Comparison of ENCODE assay signal across 26 cellular contexts in the genomic region with DNA sequence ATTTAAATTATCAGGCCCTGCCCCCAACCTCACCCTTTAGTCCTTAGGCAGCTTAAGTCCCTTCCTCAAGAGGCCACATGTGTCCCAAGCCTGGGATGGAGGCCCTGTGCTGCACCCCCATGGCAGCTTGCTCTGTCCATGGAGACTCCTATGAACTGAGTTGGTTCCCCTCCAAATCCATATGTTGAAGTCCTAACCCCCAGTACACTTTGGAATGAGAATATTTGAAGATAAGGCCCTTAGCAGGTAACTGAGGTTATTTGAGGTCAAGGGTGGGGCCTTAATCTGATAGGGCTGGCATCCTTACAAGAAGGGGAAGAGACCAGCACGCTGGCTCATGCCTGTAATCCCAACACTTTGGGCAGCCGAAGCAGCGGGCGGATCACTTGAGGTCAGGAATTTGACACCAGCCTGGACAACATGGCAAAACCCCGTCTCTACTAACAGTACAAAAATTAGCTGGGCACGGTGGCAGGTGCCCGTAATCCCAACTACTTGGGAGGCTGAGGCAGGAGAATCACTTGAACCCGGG.
"Had no signal": no experiment of that assay in that cellular context is flagged by ENCODE, and none has a peak within 500 bp of the region (broad histone marks: within the 10 kb centered on the region; RNA-seq: fewer than 3 reads in every experiment).

No MANE protein-coding gene starts in this region.

- DNase-seq: activated CD4-positive, alpha-beta T cell treated with anti-CD3 and anti-CD28 coated beads for 4 hours; activated CD8-positive, alpha-beta T cell treated with anti-CD3 and anti-CD28 coated beads for 36 hours; activated effector memory CD4-positive, alpha-beta T cell treated with Interleukin-2 at 50 U/mL for 16 hours; activated naive CD4-positive, alpha-beta T cell; activated T-cell treated with anti-CD3 and anti-CD28 coated beads, Interleukin-2, amount 50 U/mL, for 24 hours; aorta; central memory CD4-positive, alpha-beta T cell; NCI-H1092; NCI-H1417; NCI-H1930; NCI-H2171; NCI-H446 treated with DMSO at 0.1 percent for 48 hours; NCI-H524 treated with DMSO at 0.1 percent for 48 hours; NCI-H748 treated with DMSO at 0.1 percent for 48 hours; Peyer's patch; Right ventricle myocardium superior; SJCRH30; SW 1271 had no signal

- H3K27me3 ChIP-seq: breast epithelium, Peyer's patch, SJCRH30 had no signal

- H3K4me1 ChIP-seq: breast epithelium, Peyer's patch, SJCRH30 had no signal

- H3K36me3 ChIP-seq: breast epithelium, Peyer's patch, SJCRH30 had no signal

- H3K27ac ChIP-seq: breast epithelium, KMS-11, Peyer's patch, RWPE1, SJCRH30, VCaP had no signal

- H3K9me3 ChIP-seq: breast epithelium, Peyer's patch, SJCRH30 had no signal

- H3K4me3 Mint-ChIP-seq: activated CD8-positive, alpha-beta T cell treated with anti-CD3 and anti-CD28 coated beads for 36 hours; activated naive CD4-positive, alpha-beta T cell treated with anti-CD3 and anti-CD28 coated beads, Interleukin-2, amount 50 U/mL, for 24 hours; activated T-cell treated with anti-CD3 and anti-CD28 coated beads, Interleukin-2, amount 50 U/mL, for 24 hours; activated T-helper 1 cell treated with anti-CD3 and anti-CD28 coated beads, Interleukin-12 subunit alpha, Interleukin-12 subunit beta, Interleukin-2, Interleukin-4 antibody, amounts not matched to agents 30 ng/mL and 10 ng/mL and 1 ng/mL, durations not matched to agents 14 hours and 24 hours and 36 hours had no signal

- H3K9ac ChIP-seq: KMS-11 had no signal

- H3K4me2 ChIP-seq: KMS-11 had no signal

- ATAC-seq: activated CD4-positive, CD25-positive, alpha-beta regulatory T cell treated with anti-CD3 and anti-CD28 coated beads, Interleukin-2, amount 50 U/mL, for 24 hours; activated CD8-positive, alpha-beta T cell treated with anti-CD3 and anti-CD28 coated beads for 36 hours; SK-N-SH treated with all-trans-retinoic acid at 6 μM for 48 hours had no signal

- H3K9me3 Mint-ChIP-seq: activated CD8-positive, alpha-beta T cell treated with anti-CD3 and anti-CD28 coated beads for 36 hours; activated naive CD4-positive, alpha-beta T cell treated with anti-CD3 and anti-CD28 coated beads, Interleukin-2, amount 50 U/mL, for 24 hours; activated T-cell treated with anti-CD3 and anti-CD28 coated beads, Interleukin-2, amount 50 U/mL, for 24 hours; activated T-helper 1 cell treated with anti-CD3 and anti-CD28 coated beads, Interleukin-12 subunit alpha, Interleukin-12 subunit beta, Interleukin-2, Interleukin-4 antibody, amounts not matched to agents 30 ng/mL and 10 ng/mL and 1 ng/mL, durations not matched to agents 14 hours and 24 hours and 36 hours had no signal

- H3K4me3 ChIP-seq: breast epithelium, Peyer's patch, SJCRH30 had no signal

- H3K27ac Mint-ChIP-seq: activated CD8-positive, alpha-beta T cell treated with anti-CD3 and anti-CD28 coated beads for 36 hours; activated naive CD4-positive, alpha-beta T cell treated with anti-CD3 and anti-CD28 coated beads, Interleukin-2, amount 50 U/mL, for 24 hours; activated T-cell treated with anti-CD3 and anti-CD28 coated beads, Interleukin-2, amount 50 U/mL, for 24 hours; activated T-helper 1 cell treated with anti-CD3 and anti-CD28 coated beads, Interleukin-12 subunit alpha, Interleukin-12 subunit beta, Interleukin-2, Interleukin-4 antibody, amounts not matched to agents 30 ng/mL and 10 ng/mL and 1 ng/mL, durations not matched to agents 14 hours and 24 hours and 36 hours had no signal

- H3K36me3 Mint-ChIP-seq: activated naive CD4-positive, alpha-beta T cell treated with anti-CD3 and anti-CD28 coated beads, Interleukin-2, amount 50 U/mL, for 24 hours had no signal
